In the genomic region with DNA sequence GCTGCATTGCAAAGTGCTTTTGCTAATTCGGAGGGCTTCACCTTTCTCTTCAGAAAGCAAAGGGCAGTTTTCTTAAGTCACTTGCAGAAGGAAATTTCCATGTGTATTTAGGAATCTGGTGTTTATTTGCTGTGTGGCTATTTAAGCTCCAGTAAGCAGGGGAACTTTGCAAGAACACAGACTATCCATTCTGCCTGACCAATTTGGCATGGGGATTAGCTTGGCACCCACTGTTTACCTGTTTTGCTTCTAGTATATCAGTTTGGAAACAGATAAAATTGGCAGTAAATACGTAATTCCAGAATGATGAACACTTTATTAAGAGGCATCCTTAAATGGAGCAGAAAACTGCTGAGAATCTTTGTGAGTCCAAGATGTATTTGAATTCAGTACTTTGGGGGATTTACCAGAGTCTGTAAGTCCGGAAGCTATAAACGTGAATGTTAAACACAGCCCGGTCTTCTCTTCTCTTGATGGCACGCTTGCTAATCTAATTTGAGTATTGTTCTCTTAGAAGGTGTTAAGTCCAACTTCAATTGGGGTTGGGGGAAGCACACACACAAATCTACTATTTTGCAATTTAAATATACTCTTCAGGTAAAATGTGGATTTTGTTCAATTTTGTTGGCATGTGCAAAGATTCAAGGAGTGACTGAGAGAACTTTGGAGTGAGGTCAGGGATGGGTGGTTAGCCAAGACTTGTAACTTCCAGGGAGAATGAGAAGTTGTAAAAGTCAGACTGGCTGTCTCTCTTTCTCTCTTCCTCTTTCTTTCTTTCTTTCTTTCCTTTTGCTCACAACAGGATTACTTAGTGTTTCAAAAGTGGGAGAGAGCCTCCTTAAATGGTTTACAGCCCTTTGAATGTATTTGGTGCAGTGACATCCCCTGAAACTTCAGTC, we compare ENCODE assay signal across 8 cellular contexts. TPM values are rescaled to one million over a fixed set of nuclear protein-coding genes. Genes with fewer than 3 reads are reported as not detected.
DNase-seq lines count a peak whose midpoint lies in the region; ATAC-seq and TF ChIP-seq lines count a peak whose summit lies in the region.

No MANE protein-coding gene starts in this region.

- BruUV-seq in Calu3 (replicated peaks; lab: Mats Ljungman, UMichigan): no TSS peak

- peaks cover 14% of the 10 kb centered on the region for H3K27me3 Mint-ChIP-seq in Calu3 (ENCODE audit: unreplicated experiment)
- peaks cover 15% of the 10 kb centered on the region for H3K27me3 Mint-ChIP-seq in osteocyte (ENCODE audit: unreplicated experiment)

- no peak for ATAC-seq in GM21381 (IDR thresholded peaks at IDR 0.05; ENCODE audit: unreplicated experiment)

- H3K27ac ChIP-seq in HUES6 (ENCODE audit: low read depth, low read length) (no peak overlapping the region), dorsolateral prefrontal cortex (peak overlapping the region in 30 of 59 donors; percentile 0 to 86 (median 48))

- H3K27ac Mint-ChIP-seq in Calu3 (ENCODE audit: unreplicated experiment) (no peak overlapping the region), osteocyte (ENCODE audit: unreplicated experiment) (peak overlapping the region; percentile 39)

- no peaks in the 10 kb centered on the region for H3K9me3 Mint-ChIP-seq in Calu3 (ENCODE audit: low read depth, unreplicated experiment)
- no peaks in the 10 kb centered on the region for H3K9me3 Mint-ChIP-seq in osteocyte (ENCODE audit: unreplicated experiment)

- H3K4me1 Mint-ChIP-seq in Calu3 (ENCODE audit: low read depth, unreplicated experiment): peaks cover 22% of the 10 kb centered on the region
- peaks cover 61% of the 10 kb centered on the region for H3K4me1 Mint-ChIP-seq in osteocyte (ENCODE audit: unreplicated experiment)

- H3K9ac ChIP-seq in HUES6 (ENCODE audit: low read length): peak overlapping the region; percentile 43

- CTCF ChIA-PET in Calu3 (lab: Charles Lee): interaction anchor here (0.5 to 2.6 kb wide), 9 partner anchors 11 to 854 kb away, joined by 3 to 40 read pairs (median 3); no protein-coding TSS in a partner anchor

- H3K27me3 ChIP-seq in HUES6 (ENCODE audit: control insufficient read depth, insufficient read depth, low read length) (peaks cover 38% of the 10 kb centered on the region), dorsolateral prefrontal cortex (peaks cover 0 to 9% (median 0%) of the 10 kb centered on the region in 45 donors)

- H3K4me3 Mint-ChIP-seq in Calu3 (ENCODE audit: low read depth, unreplicated experiment) (peak overlapping the region; percentile 58), osteocyte (ENCODE audit: unreplicated experiment) (peak overlapping the region; percentile 79)

- H3K4me3 ChIP-seq in HUES6 (ENCODE audit: low read depth, low read length) (peak overlapping the region; percentile 40), dorsolateral prefrontal cortex (peak overlapping the region; percentile 17 to 73 (median 52))

- TF ChIP-seq CTCF in Calu3 (IDR thresholded peaks at IDR 0.05; ENCODE audit: unreplicated experiment): no peak
- no peak for TF ChIP-seq CTCF in dorsolateral prefrontal cortex (IDR thresholded peaks at IDR 0.05 in 54 of 56, conservative IDR thresholded peaks at IDR 0.05 in 2 of 56; ENCODE audit: low read depth in 1 of 56, partially characterized antibody in 56 of 56)
- no peak for TF ChIP-seq CTCF in osteocyte (IDR thresholded peaks at IDR 0.05)

- H3K4me1 ChIP-seq in HUES6 (ENCODE audit: control insufficient read depth, insufficient read depth, low read length): peaks cover 50% of the 10 kb centered on the region

- no peaks in the 10 kb centered on the region for H3K36me3 ChIP-seq in HUES6 (ENCODE audit: control insufficient read depth, insufficient read depth, low read length)

- no peak for DNase-seq in Calu3
- DNase-seq in dorsolateral prefrontal cortex: no peak
- DNase-seq in osteocyte (ENCODE audit: extremely low spot score, unreplicated experiment): no peak
- no peak for DNase-seq in NCI-H748 treated with DMSO at 0.1 percent for 48 hours (lab: John Stamatoyannopoulos, UW)
- no peak for DNase-seq in SKM-1 treated with dmso at 0.1 percent for 144 hours (lab: John Stamatoyannopoulos, UW; ENCODE audit: unreplicated experiment)
- DNase-seq in SK-N-DZ (ENCODE audit: low spot score): no peak

- intact Hi-C loops in Calu3 (cut with micrococcal nuclease; ENCODE audit: unreplicated experiment): no loop called here
- intact Hi-C loops in dorsolateral prefrontal cortex (cut with DNase I): no loop called here

- no peaks in the 10 kb centered on the region for H3K9me3 ChIP-seq in HUES6 (ENCODE audit: control insufficient read depth, insufficient read depth, low read depth, low read length)

- H3K36me3 Mint-ChIP-seq in Calu3 (ENCODE audit: insufficient read depth, unreplicated experiment): peaks cover 14% of the 10 kb centered on the region
- peaks cover 12% of the 10 kb centered on the region for H3K36me3 Mint-ChIP-seq in osteocyte (ENCODE audit: unreplicated experiment)

RNA-seq across cellular contexts. Expression of gene ACKR3, which starts 0.7 kb away (rescaled TPM):
- total RNA-seq in Calu3 (2022) (8.8 and 9.5 TPM in 2 replicates), dorsolateral prefrontal cortex (10 to 100 TPM in 79 of 120 experiments, 1 to 10 TPM in 41; 4.7 to 29.3 (median 11.7) TPM), osteocyte (36.9 and 40.5 TPM in 2 replicates)
- 0.93 and 1.4 TPM in 2 replicates for polyA plus RNA-seq in SK-N-DZ (2014; cell fraction: cytosol; rRNA removed)
- 1.5 and 1.9 TPM in 2 replicates for polyA plus RNA-seq in SK-N-DZ (2014; cell fraction: nucleus; rRNA removed)
